In genomic region chr10:67487906-67488619, GRCh38 we compare ENCODE assay signal across 30 cellular contexts.
"Had no signal": no experiment of that assay in that cellular context is flagged by ENCODE, and none has a peak within 500 bp of the region (broad histone marks: within the 10 kb centered on the region; RNA-seq: fewer than 3 reads in every experiment).

No MANE protein-coding gene starts in this region.

- H3K4me3 ChIP-seq: coronary artery, esophagus muscularis mucosa, gastroesophageal sphincter, heart left ventricle, neural progenitor cell, prostate gland, right atrium auricular region, smooth muscle cell, suprapubic skin, transverse colon, vagina had no signal

- H3K4me2 ChIP-seq: neural progenitor cell, smooth muscle cell had no signal

- H3K27me3 ChIP-seq: esophagus muscularis mucosa, foreskin keratinocyte, gastroesophageal sphincter, heart left ventricle, neural progenitor cell, right atrium auricular region, suprapubic skin, transverse colon, vagina had no signal

- H2AFZ ChIP-seq: neural progenitor cell had no signal

- DNase-seq: dermis blood vessel endothelial cell; effector memory CD4-positive, alpha-beta T cell; foreskin keratinocyte; heart left ventricle; hippocampal formation; immature natural killer cell; islet precursor cell; kidney glomerular epithelial cell; left colon; left ventricle myocardium superior; mesendoderm; midbrain; naive thymus-derived CD4-positive, alpha-beta T cell; stimulated activated CD4-positive, alpha-beta T cell treated with anti-CD3 and anti-CD28 coated beads, Interleukin-12 subunit alpha, Interleukin-12 subunit beta, amount 100 ng/mL, for 4 hours; stimulated activated CD4-positive, alpha-beta T cell treated with anti-CD3 and anti-CD28 coated beads, Interleukin-1b, Interleukin-23, amount 100 ng/mL, for 48 hours; stimulated activated CD4-positive, alpha-beta T cell treated with anti-CD3 and anti-CD28 coated beads, Interleukin-4, amount 100 ng/mL, for 1 hour; stimulated activated CD8-positive, alpha-beta memory T cell treated with anti-CD3 and anti-CD28 coated beads, Interleukin-4, amount 100 ng/mL, for 48 hours; stimulated activated naive CD4-positive, alpha-beta T cell; stimulated activated naive CD8-positive, alpha-beta T cell treated with anti-CD3 and anti-CD28 coated beads, Interleukin-15, amount 100 ng/mL, for 72 hours; transverse colon had no signal

- H3K9me3 ChIP-seq: prostate gland, right atrium auricular region, suprapubic skin, transverse colon, vagina had no signal

- ATAC-seq: foreskin keratinocyte; gastroesophageal sphincter; left colon; naive thymus-derived CD4-positive, alpha-beta T cell; sciatic nerve; stimulated activated naive CD8-positive, alpha-beta T cell treated with anti-CD3 and anti-CD28 coated beads, Interleukin-15, amount 100 ng/mL, for 72 hours had no signal

- H3K27ac ChIP-seq: coronary artery, esophagus muscularis mucosa, foreskin keratinocyte, gastroesophageal sphincter, heart left ventricle, neural progenitor cell, prostate gland, right atrium auricular region, suprapubic skin, transverse colon, vagina had no signal

- H3K36me3 ChIP-seq: esophagus muscularis mucosa, gastroesophageal sphincter, heart left ventricle, neural progenitor cell, prostate gland, right atrium auricular region, suprapubic skin, transverse colon, vagina had no signal

- H3K4me1 ChIP-seq: foreskin keratinocyte, heart left ventricle, neural progenitor cell, prostate gland, right atrium auricular region, suprapubic skin, vagina had no signal
